In the genomic region with DNA sequence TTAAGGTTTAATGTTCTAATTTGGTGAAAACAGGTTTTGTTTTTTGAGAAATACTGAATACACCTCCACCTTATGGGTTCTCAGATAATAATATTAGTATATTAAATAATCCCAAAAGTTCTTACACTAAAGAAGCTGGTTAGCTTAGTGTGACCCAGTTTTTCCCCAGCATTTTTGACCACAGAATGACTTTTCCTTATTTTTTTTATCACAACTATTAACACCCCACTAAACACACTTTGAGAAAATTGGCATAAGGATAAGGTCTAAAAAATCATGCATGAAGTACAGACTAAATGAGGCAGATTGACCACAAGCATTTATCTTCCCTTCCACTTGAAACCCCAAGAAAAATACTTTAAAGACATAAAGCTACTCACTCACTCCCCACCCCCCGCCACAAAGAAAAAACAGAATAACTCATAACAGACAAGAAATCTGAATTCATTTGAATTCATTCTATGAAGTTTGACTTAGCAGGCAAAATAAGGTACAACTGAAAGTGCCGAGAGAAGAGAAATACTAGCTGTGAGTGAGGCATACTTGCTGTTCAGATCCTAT, we compare ENCODE assay signal across 17 cellular contexts. TPM values are rescaled to one million over a fixed set of nuclear protein-coding genes. Genes with fewer than 3 reads are reported as not detected.
DNase-seq lines count a peak whose midpoint lies in the region; ATAC-seq, FAIRE-seq and TF ChIP-seq lines count a peak whose summit lies in the region.
"Had no signal": no experiment of that assay in that cellular context is flagged by ENCODE, and none has a peak within 500 bp of the region (broad histone marks: within the 10 kb centered on the region; RNA-seq: fewer than 3 reads in every experiment).

No MANE protein-coding gene starts in this region.

- 0 out of 2 replicates have a peak, but pooled peaks cover 1% of the 10 kb centered on the region for H3K36me3 ChIP-seq in IMR-90 (ENCODE audit: control insufficient read depth, insufficient read depth, low read length)
- H3K36me3 ChIP-seq in skeletal muscle satellite cell (ENCODE audit: insufficient read depth, low read length) = peaks cover 7% of the 10 kb centered on the region
- H3K36me3 ChIP-seq in Caco-2 (ENCODE audit: control insufficient read depth, insufficient read depth, low read length) = no peaks in the 10 kb centered on the region
- H3K36me3 ChIP-seq: right lobe of liver had no signal

- no peak overlapping the region for H2AFZ ChIP-seq in IMR-90 (replicated peaks; ENCODE audit: low read length, poor library complexity)

- H3K4me3 Mint-ChIP-seq in Caco-2 (ENCODE audit: unreplicated experiment) = no peak overlapping the region
- H3K4me3 Mint-ChIP-seq: CD4-positive, alpha-beta T cell; nephron had no signal

- H3K27me3 ChIP-seq in IMR-90 (ENCODE audit: control insufficient read depth, insufficient read depth, low read length) (no peaks in the 10 kb centered on the region), skeletal muscle satellite cell (ENCODE audit: control insufficient read depth, insufficient read depth, low read length) (no peaks in the 10 kb centered on the region), Caco-2 (replicated peaks; ENCODE audit: control insufficient read depth, insufficient read depth, low read length) (no peaks in the 10 kb centered on the region)
- H3K27me3 ChIP-seq: right lobe of liver, testis had no signal

- peak overlapping the region; percentile 63 for H3K4ac ChIP-seq in IMR-90 (ENCODE audit: low read depth, low read length)

- WGBS in IMR-90 (ENCODE audit: extremely low coverage in 2 of 2, insufficient read length in 1 of 2), 2 experiments = no CpG with 5 or more reads among the region's 2 CpGs

- H4K5ac ChIP-seq in IMR-90 (ENCODE audit: low read depth, low read length) = peak overlapping the region; percentile 31; the same call in 1 of the 2 replicates

- no peaks in the 10 kb centered on the region for H3K4me1 Mint-ChIP-seq in Caco-2 (ENCODE audit: low read depth, unreplicated experiment)

- H3K9ac ChIP-seq in IMR-90 (ENCODE audit: low read depth, low read length) (no peak overlapping the region; the same call in 1 of the 2 replicates), skeletal muscle satellite cell (ENCODE audit: low read depth, low read length) (peak overlapping the region; percentile 62)

- no peaks in the 10 kb centered on the region for H3K9me3 ChIP-seq in IMR-90 (ENCODE audit: control insufficient read depth, insufficient read depth, low read length)
- no peaks in the 10 kb centered on the region for H3K9me3 ChIP-seq in skeletal muscle satellite cell (replicated peaks; ENCODE audit: low read length)
- 0 out of 2 replicates have a peak, but pooled peaks cover 4% of the 10 kb centered on the region for H3K9me3 ChIP-seq in Caco-2
- H3K9me3 ChIP-seq: right lobe of liver, testis had no signal

- H3K14ac ChIP-seq in IMR-90 (replicated peaks; ENCODE audit: low read depth, low read length) = peak overlapping the region; percentile 57

- peak overlapping the region; percentile 94 for H2BK5ac ChIP-seq in IMR-90 (ENCODE audit: low read depth, low read length, poor library complexity, severe bottlenecking)

- peak; percentile 2 for ATAC-seq in GM21367 (IDR thresholded peaks at IDR 0.05; ENCODE audit: unreplicated experiment)
- no peak for ATAC-seq in IMR-90 (ENCODE audit: low read depth)
- ATAC-seq: Panc1, right lobe of liver had no signal

- peak overlapping the region; percentile 61 for H2BK20ac ChIP-seq in IMR-90 (ENCODE audit: low read depth, low read length)

- TF ChIP-seq CTCF in IMR-90 (conservative IDR thresholded peaks at IDR 0.05; ENCODE audit: low read depth, low read length) = no peak
- no peak for TF ChIP-seq CTCF in D721Med (IDR thresholded peaks at IDR 0.05; ENCODE audit: insufficient read depth, missing control alignments)
- no peak for TF ChIP-seq CTCF in Caco-2 (IDR thresholded peaks at IDR 0.05; ENCODE audit: insufficient read depth in 1 of 2, low read depth in 1 of 2, low read length in 1 of 2, severe bottlenecking in 1 of 2, unreplicated experiment in 1 of 2)

- 0 out of 2 replicates have a peak overlapping the region, but pooled peaks have one; percentile 19 for H3K27ac ChIP-seq in IMR-90 (ENCODE audit: insufficient read depth, low read length)
- H3K27ac ChIP-seq: epithelial cell of prostate, right lobe of liver, testis had no signal

- H3K9me3 Mint-ChIP-seq in Caco-2 (ENCODE audit: unreplicated experiment) = no peaks in the 10 kb centered on the region
- H3K9me3 Mint-ChIP-seq: CD4-positive, alpha-beta T cell had no signal

- H3K27me3 Mint-ChIP-seq in Caco-2 (ENCODE audit: insufficient read depth, unreplicated experiment) = peaks cover 13% of the 10 kb centered on the region

- no peak overlapping the region for H3K56ac ChIP-seq in IMR-90 (ENCODE audit: extremely low read depth, insufficient read depth, low read length)

- TF ChIP-seq POLR2A in IMR-90 (IDR thresholded peaks at IDR 0.05; ENCODE audit: low read depth, low read length) = no peak

- CTCF ChIA-PET in IMR-90 (lab: Yijun Ruan, JAX) = interaction anchor here (1.0 to 1.1 kb wide), 3 partner anchors 16 to 22 kb away, joined by 3 to 8 read pairs (median 3); no protein-coding TSS in a partner anchor
- CTCF ChIA-PET in Caco-2 (lab: Charles Lee) = no interaction called here

- H3K4me2 ChIP-seq in IMR-90 (ENCODE audit: low read depth, low read length) (peak overlapping the region; percentile 57; the same call in 1 of the 2 replicates), skeletal muscle satellite cell (ENCODE audit: low read length) (peak overlapping the region; percentile 78)

- peak overlapping the region; percentile 69; the same call in 1 of the 2 replicates for H3K18ac ChIP-seq in IMR-90 (ENCODE audit: low read depth, low read length)

- no peak overlapping the region for H3K27ac Mint-ChIP-seq in Caco-2 (ENCODE audit: unreplicated experiment)
- H3K27ac Mint-ChIP-seq: CD4-positive, alpha-beta T cell; nephron had no signal

- no peaks in the 10 kb centered on the region; the same call in 1 of the 2 replicates for H3K9me1 ChIP-seq in IMR-90 (ENCODE audit: insufficient read depth, low read length)

- H3K4me1 ChIP-seq in IMR-90 (ENCODE audit: control insufficient read depth, insufficient read depth, low read length) = peaks cover 9% of the 10 kb centered on the region
- H3K4me1 ChIP-seq in skeletal muscle satellite cell (ENCODE audit: control insufficient read depth, insufficient read depth, low read length) = peaks cover 29% of the 10 kb centered on the region
- H3K4me1 ChIP-seq in Caco-2 = no peaks in the 10 kb centered on the region
- H3K4me1 ChIP-seq: testis had no signal

- TF ChIP-seq RAD21 in IMR-90 (IDR thresholded peaks at IDR 0.05; ENCODE audit: low read length) = no peak

- peak overlapping the region in 1 of 2 experiments; percentile 86; a peak in 2 of 4 replicates for H4K8ac ChIP-seq in IMR-90 (ENCODE audit: low read depth in 2 of 2, low read length in 2 of 2)

- in situ Hi-C loops in IMR-90 (cut with MboI; ENCODE audit: low sequenced_read_pairs) = no loop called here

- FAIRE-seq in D721Med (lab: Jason Lieb, UNC) = no peak

- peak overlapping the region; percentile 41; the same call in 1 of the 2 replicates for H3K23ac ChIP-seq in IMR-90 (ENCODE audit: low read depth, low read length)

- dilution Hi-C loops in IMR-90 (cut with HindIII; ENCODE audit: low sequenced_read_pairs, unreplicated experiment) = no loop called here

- no peaks in the 10 kb centered on the region for H4K20me1 ChIP-seq in IMR-90 (ENCODE audit: insufficient read depth, low read length)

- POLR2A ChIA-PET in IMR-90 (lab: Charles Lee; ENCODE audit: unreplicated experiment) (no interaction called here), Caco-2 (lab: Charles Lee) (no interaction called here)

- peak overlapping the region; percentile 18; the same call in 1 of the 3 replicates for H2BK15ac ChIP-seq in IMR-90 (ENCODE audit: low read depth, low read length)

- peaks cover 2 to 4% of the 10 kb centered on the region in 2 experiments; a peak in 1 of 4 replicates for H3K79me1 ChIP-seq in IMR-90 (ENCODE audit: low read depth in 1 of 2, low read length in 2 of 2)

- peak overlapping the region; percentile 80; the same call in 1 of the 2 replicates for H2AK5ac ChIP-seq in IMR-90 (ENCODE audit: low read depth, low read length)

- BruUV-seq in IMR-90 (replicated peaks; lab: Mats Ljungman, UMichigan) (no TSS peak), Caco-2 (replicated peaks; lab: Mats Ljungman, UMichigan) (no TSS peak)

- intact Hi-C loops in IMR-90 (cut with micrococcal nuclease) = no loop called here
- intact Hi-C loops in Caco-2 (cut with micrococcal nuclease; ENCODE audit: unreplicated experiment) = no loop called here

- DNase-seq in IMR-90 = no peak
- peak; percentile 69 for DNase-seq in amniotic epithelial cell (ENCODE audit: low read depth)
- DNase-seq in D721Med (ENCODE audit: insufficient read length, low spot score) = no peak
- no peak for DNase-seq in COLO668 (lab: John Stamatoyannopoulos, UW; ENCODE audit: unreplicated experiment)
- DNase-seq in Caco-2 = no peak
- DNase-seq: activated CD4-positive, alpha-beta T cell treated with anti-CD3 and anti-CD28 coated beads, Interleukin-2, amount 50 U/mL, for 48 hours; activated naive CD4-positive, alpha-beta T cell; CD4-positive, alpha-beta T cell; cerebellar nuclear complex; NCI-H446 treated with DMSO at 0.1 percent for 48 hours; right lobe of liver; testis had no signal

- H2AK9ac ChIP-seq in IMR-90 (replicated peaks; ENCODE audit: low read depth, low read length, poor library complexity) = no peak overlapping the region

- peak overlapping the region; percentile 30; the same call in 1 of the 2 replicates for H4K91ac ChIP-seq in IMR-90 (ENCODE audit: insufficient read depth, low read depth, low read length)

- H3K4me3 ChIP-seq in IMR-90 (ENCODE audit: insufficient read depth, low read depth, low read length) = no peak overlapping the region
- peak overlapping the region; percentile 10 for H3K4me3 ChIP-seq in skeletal muscle satellite cell (ENCODE audit: low read length)
- no peak overlapping the region for H3K4me3 ChIP-seq in Caco-2 (ENCODE audit: low read depth, low read length)
- H3K4me3 ChIP-seq: right lobe of liver, testis had no signal

- no peaks in the 10 kb centered on the region for H3K36me3 Mint-ChIP-seq in Caco-2 (ENCODE audit: insufficient read depth, unreplicated experiment)

- H2BK120ac ChIP-seq in IMR-90 (ENCODE audit: low read depth, low read length) = peak overlapping the region; percentile 60

TF ChIP-seq in IMR-90, 13 proteins besides CTCF, POLR2A, EP300 and RAD21 (continues in another document):
- TF ChIP-seq RCOR1 (IDR thresholded peaks at IDR 0.05; ENCODE audit: insufficient replicate concordance, low read length) (no peak), FOS (IDR thresholded peaks at IDR 0.05; ENCODE audit: low read depth, low read length) (no peak)

RNA-seq across cellular contexts. Expression of a gene that starts 49.7 kb away (rescaled TPM):
- total RNA-seq in IMR-90 (2012; rRNA removed) (1.1 and 1.7 TPM in 2 replicates), Caco-2 (2022) (not detected in 2 replicates)
- 0.68 and 0.95 TPM in 2 replicates for polyA plus RNA-seq in IMR-90 (2012; rRNA removed)
- 0.22 and 0.25 TPM in 2 replicates for polyA plus RNA-seq in IMR-90 (2012; cell fraction: cytosol; rRNA removed)
- 0.18 and 0.41 TPM in 2 replicates for polyA plus RNA-seq in IMR-90 (2012; cell fraction: nucleus; rRNA removed; ENCODE audit: low replicate concordance)
- under 0.01 and 0.25 TPM in 2 replicates for total RNA-seq in skeletal muscle satellite cell (2012; rRNA removed)
- total RNA-seq: CD4-positive, alpha-beta T cell; right lobe of liver had no signal
